ENCODE assay signal across 8 cellular contexts in genomic region chr14:104816678-104816945, GRCh38. TPM values are rescaled to one million over a fixed set of nuclear protein-coding genes. Genes with fewer than 3 reads are reported as not detected.
DNase-seq lines count a peak whose midpoint lies in the region; ATAC-seq and TF ChIP-seq lines count a peak whose summit lies in the region.

No MANE protein-coding gene starts in this region.

- H3K36me3 ChIP-seq in adrenal gland (replicated peaks in 1 of 2): no peaks in the 10 kb centered on the region
- H3K36me3 ChIP-seq in liver (ENCODE audit: control insufficient read depth in 4 of 4, insufficient read depth in 3 of 4, low read depth in 1 of 4, low read length in 3 of 4): no peaks in the 10 kb centered on the region

- no peak for DNase-seq in activated T-cell treated with anti-CD3 and anti-CD28 coated beads, Interleukin-2, amount 50 U/mL, for 4 hours
- DNase-seq in activated T-cell treated with anti-CD3 and anti-CD28 coated beads for 4 hours (no peak), adrenal gland (peak in 2 of 7 donors; percentile 23 to 35), type B pancreatic cell (ENCODE audit: extremely low spot score, unreplicated experiment) (no peak), DMS53 treated with DMSO at 0.1 percent for 48 hours (lab: John Stamatoyannopoulos, UW; ENCODE audit: unreplicated experiment) (no peak)
- no peak for DNase-seq in stimulated activated naive CD4-positive, alpha-beta T cell treated with Interleukin-2 at 50 U/mL for 16 hours (lab: John Stamatoyannopoulos, UW)

- peak overlapping the region in 1 of 2 donors; percentile 82 for H3K9ac ChIP-seq in liver (ENCODE audit: low read depth in 1 of 2, low read length in 2 of 2)

- H3K27me3 ChIP-seq in adrenal gland (no peaks in the 10 kb centered on the region), liver (ENCODE audit: control insufficient read depth in 4 of 4, insufficient read depth in 4 of 4, low read length in 3 of 4) (no peaks in the 10 kb centered on the region)

- no peak for TF ChIP-seq RAD21 in liver (IDR thresholded peaks at IDR 0.05)

- H3K27me3 Mint-ChIP-seq in activated T-cell treated with anti-CD3 and anti-CD28 coated beads, Interleukin-2, amount 50 U/mL, for 4 hours (ENCODE audit: low read depth): no peaks in the 10 kb centered on the region
- H3K27me3 Mint-ChIP-seq in type B pancreatic cell: no peaks in the 10 kb centered on the region

- ATAC-seq in activated T-cell treated with anti-CD3 and anti-CD28 coated beads, Interleukin-2, amount 50 U/mL, for 4 hours: no peak
- no peak for ATAC-seq in GM21528 (IDR thresholded peaks at IDR 0.05; ENCODE audit: low FRiP score, unreplicated experiment)

- intact Hi-C loops in adrenal gland (cut with DNase I): no loop called here

- TF ChIP-seq CTCF in adrenal gland (IDR thresholded peaks at IDR 0.05) (no peak), liver (IDR thresholded peaks at IDR 0.05; ENCODE audit: low read depth, low read length, missing input control) (no peak), type B pancreatic cell (conservative IDR thresholded peaks at IDR 0.05) (no peak)

- peaks cover 4% of the 10 kb centered on the region for H3K36me3 Mint-ChIP-seq in activated T-cell treated with anti-CD3 and anti-CD28 coated beads, Interleukin-2, amount 50 U/mL, for 4 hours (ENCODE audit: insufficient read depth)
- H3K36me3 Mint-ChIP-seq in type B pancreatic cell: no peaks in the 10 kb centered on the region

- H3K9me3 ChIP-seq in adrenal gland (replicated peaks in 1 of 3) (no peaks in the 10 kb centered on the region), liver (ENCODE audit: control insufficient read depth in 4 of 4, low read length in 3 of 4) (no peaks in the 10 kb centered on the region)

- H3K4me3 Mint-ChIP-seq in activated T-cell treated with anti-CD3 and anti-CD28 coated beads, Interleukin-2, amount 50 U/mL, for 4 hours: peak overlapping the region; percentile 92
- H3K4me3 Mint-ChIP-seq in type B pancreatic cell: peak overlapping the region; percentile 92

- TF ChIP-seq POLR2A in adrenal gland (IDR thresholded peaks at IDR 0.05): no peak

- H3K4me3 ChIP-seq in adrenal gland (peak overlapping the region; percentile 31 to 83 (median 67)), liver (ENCODE audit: low read depth in 1 of 3, low read length in 3 of 3) (peak overlapping the region; percentile 68 to 91 (median 74))

- peak overlapping the region; percentile 78 to 95 (median 92) for H3K27ac ChIP-seq in adrenal gland
- H3K27ac ChIP-seq in liver (ENCODE audit: low read depth in 1 of 2, low read length in 2 of 2): peak overlapping the region in 1 of 2 donors; percentile 89

- H3K9me3 Mint-ChIP-seq in activated T-cell treated with anti-CD3 and anti-CD28 coated beads, Interleukin-2, amount 50 U/mL, for 4 hours: no peaks in the 10 kb centered on the region
- H3K9me3 Mint-ChIP-seq in type B pancreatic cell: no peaks in the 10 kb centered on the region

- WGBS in adrenal gland, 4 donors: 13 to 21% (median 19%) methylated on average over 7 to 9 of the region's 9 CpGs
- WGBS in liver: 8% methylated on average over 9 of the region's 9 CpGs

- peak overlapping the region; percentile 87 for H3K27ac Mint-ChIP-seq in type B pancreatic cell

- H3K4me1 ChIP-seq in adrenal gland (replicated peaks in 1 of 2) (peaks cover 8 to 20% of the 10 kb centered on the region in 2 donors), liver (ENCODE audit: control insufficient read depth in 4 of 4, insufficient read depth in 4 of 4, low read length in 3 of 4) (peaks cover 1 to 22% (median 11%) of the 10 kb centered on the region in 4 donors)

- peaks cover 13% of the 10 kb centered on the region for H3K4me1 Mint-ChIP-seq in activated T-cell treated with anti-CD3 and anti-CD28 coated beads, Interleukin-2, amount 50 U/mL, for 4 hours (ENCODE audit: low read depth)
- H3K4me1 Mint-ChIP-seq in type B pancreatic cell (ENCODE audit: unreplicated experiment): peaks cover 14% of the 10 kb centered on the region

TF ChIP-seq in liver, 16 proteins besides CTCF, POLR2A, EP300 and RAD21:
- TF ChIP-seq NR2F2 (IDR thresholded peaks at IDR 0.05) (no peak), TAF1 (conservative IDR thresholded peaks at IDR 0.05) (no peak), YY1 (IDR thresholded peaks at IDR 0.05) (no peak), SP1 (IDR thresholded peaks at IDR 0.05) (no peak), FOXA1 (IDR thresholded peaks at IDR 0.05) (no peak)
- TF ChIP-seq, protein P1, sequence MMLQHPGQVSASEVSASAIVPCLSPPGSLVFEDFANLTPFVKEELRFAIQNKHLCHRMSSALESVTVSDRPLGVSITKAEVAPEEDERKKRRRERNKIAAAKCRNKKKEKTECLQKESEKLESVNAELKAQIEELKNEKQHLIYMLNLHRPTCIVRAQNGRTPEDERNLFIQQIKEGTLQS (IDR thresholded peaks at IDR 0.05): no peak

RNA-seq across cellular contexts. Expression of gene ZBTB42, which starts 15.7 kb away (rescaled TPM):
- total RNA-seq in activated T-cell treated with anti-CD3 and anti-CD28 coated beads, Interleukin-2, amount 50 U/mL, for 4 hours: 1 to 10 TPM; 3.6 to 4.1 (median 4.0) TPM
- total RNA-seq in adrenal gland: 10 to 100 TPM in 3 of 8 donors, 1 to 10 TPM in 5; 3.5 to 13.9 (median 9.4) TPM
- polyA plus RNA-seq in adrenal gland: 1 to 10 TPM; 1.2 to 2.3 (median 1.6) TPM
- total RNA-seq in liver: 1 to 10 TPM; 5.4 to 9.4 TPM
- 1 to 10 TPM; 1.5 to 4.4 TPM for polyA plus RNA-seq in liver
- 6.6 and 11.5 TPM in 2 replicates for total RNA-seq in type B pancreatic cell (ENCODE audit: low replicate concordance)

RNA-seq across cellular contexts. Expression of gene AKT1, which starts 21.1 kb away (rescaled TPM):
- 100 to 1,000 TPM; 107 to 124 (median 116) TPM for total RNA-seq in activated T-cell treated with anti-CD3 and anti-CD28 coated beads, Interleukin-2, amount 50 U/mL, for 4 hours
- total RNA-seq in adrenal gland: 100 to 1,000 TPM; 155 to 300 (median 195) TPM
- polyA plus RNA-seq in adrenal gland: 100 to 1,000 TPM in 2 of 3 donors, 10 to 100 TPM in 1; 97.5 to 244 (median 230) TPM
- 100 to 1,000 TPM in 1 of 2 donors, 10 to 100 TPM in 1; 39.2 to 192 TPM for total RNA-seq in liver
- 10 to 100 TPM; 30.6 to 78.2 TPM for polyA plus RNA-seq in liver
- total RNA-seq in type B pancreatic cell (ENCODE audit: low replicate concordance): 102 and 123 TPM in 2 replicates

RNA-seq across cellular contexts. Expression of gene CEP170B, which starts 48.5 kb away (rescaled TPM):
- total RNA-seq in activated T-cell treated with anti-CD3 and anti-CD28 coated beads, Interleukin-2, amount 50 U/mL, for 4 hours: 10 to 100 TPM in 1 of 3 donors, 1 to 10 TPM in 2; 6.9 to 11.1 (median 7.5) TPM
- 10 to 100 TPM; 13.8 to 25.1 (median 19.0) TPM for total RNA-seq in adrenal gland
- 10 to 100 TPM in 2 of 3 donors, 1 to 10 TPM in 1; 2.8 to 29.4 (median 13.0) TPM for polyA plus RNA-seq in adrenal gland
- total RNA-seq in liver: 10 to 100 TPM in 1 of 2 donors, 1 to 10 TPM in 1; 3.4 to 10.9 TPM
- polyA plus RNA-seq in liver: 10 to 100 TPM in 1 of 2 donors, 1 to 10 TPM in 1; 1.5 to 10.1 TPM
- total RNA-seq in type B pancreatic cell (ENCODE audit: low replicate concordance): 26.5 and 51.5 TPM in 2 replicates
